Comparison of ENCODE assay signal across 8 cellular contexts in the genomic region with DNA sequence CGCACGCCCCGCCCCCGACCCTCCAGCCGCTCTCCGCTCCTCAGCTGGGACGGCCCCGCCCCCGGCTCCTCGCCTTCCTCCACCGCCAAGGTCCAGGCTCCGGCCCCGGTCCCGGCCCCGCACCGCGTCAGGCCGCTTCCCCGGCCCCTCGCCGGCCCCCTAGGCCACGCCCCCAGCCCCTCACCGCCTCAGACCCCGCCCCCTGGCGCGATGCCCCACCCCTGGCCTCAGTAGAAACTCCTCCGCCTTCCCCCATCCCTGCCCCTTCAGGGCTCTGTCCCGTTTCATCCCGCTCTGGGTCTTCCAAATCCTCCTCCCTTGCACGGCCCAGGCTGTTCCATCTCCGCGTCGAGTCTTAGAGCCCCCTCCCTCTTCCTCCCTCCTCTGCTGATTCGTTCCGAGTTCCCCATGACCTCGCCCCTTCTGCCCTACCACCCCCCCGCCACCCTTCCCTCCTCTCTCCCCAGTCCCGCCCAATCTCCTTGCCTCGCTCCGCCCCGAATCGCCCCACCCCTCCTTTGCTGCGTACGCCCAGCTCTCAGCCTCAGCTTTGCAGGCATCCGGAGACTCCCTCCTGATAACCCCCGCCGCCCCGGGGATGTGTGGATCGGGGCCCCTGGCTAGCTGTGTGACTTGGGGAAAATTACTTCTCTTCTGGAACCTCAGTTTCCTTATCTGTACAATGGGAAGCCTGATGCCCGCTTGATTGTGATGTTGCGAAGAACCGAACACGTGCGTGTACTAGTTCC. TPM values are rescaled to one million over a fixed set of nuclear protein-coding genes. Genes with fewer than 3 reads are reported as not detected.
A peak's percentile ranks its signal among the peaks of the same experiment; 100 is the strongest.
DNase-seq lines count a peak whose midpoint lies in the region; ATAC-seq and TF ChIP-seq lines count a peak whose summit lies in the region.

No MANE protein-coding gene starts in this region.

- TF ChIP-seq CTCF in GM13976 (IDR thresholded peaks at IDR 0.05; ENCODE audit: borderline replicate concordance, control extremely low read depth, extremely low read depth, insufficient read depth, missing control alignments) (no peak), PC-3 (conservative IDR thresholded peaks at IDR 0.05; ENCODE audit: low read depth, low read length) (no peak)

- peak overlapping the region; percentile 45 for H3K27ac ChIP-seq in HUES48 (ENCODE audit: low read depth, low read length)
- H3K27ac ChIP-seq in PC-3 (ENCODE audit: low read length): no peak overlapping the region

- H3K79me2 ChIP-seq in PC-3 (ENCODE audit: low read length): no peaks in the 10 kb centered on the region

- peak overlapping the region; percentile 7; the same call in 1 of the 2 replicates for H3K9ac ChIP-seq in HUES48 (ENCODE audit: low read depth, low read length)
- no peak overlapping the region; the same call in 1 of the 2 replicates for H3K9ac ChIP-seq in PC-3 (ENCODE audit: low read length)

- peak overlapping the region; percentile 91 for H2AFZ ChIP-seq in PC-3 (ENCODE audit: low read length)

- H3K27me3 ChIP-seq in HUES48 (ENCODE audit: control insufficient read depth, insufficient read depth, low read length) (peaks cover 14% of the 10 kb centered on the region), PC-3 (ENCODE audit: low read length) (no peaks in the 10 kb centered on the region)

- H3K4me2 ChIP-seq in PC-3 (ENCODE audit: low read length): peak overlapping the region; percentile 94

- intact Hi-C loops in PC-3 (cut with micrococcal nuclease): loop anchor here (2.0 kb wide), 1 partner anchor 62 kb away; no protein-coding TSS in a partner anchor

- peak overlapping the region; percentile 84 for H3K4me3 ChIP-seq in HUES48 (ENCODE audit: low read depth, low read length)
- peak overlapping the region; percentile 76 for H3K4me3 ChIP-seq in PC-3 (ENCODE audit: low read length)

- H3K9me2 ChIP-seq in PC-3 (replicated peaks; ENCODE audit: low read length): no peaks in the 10 kb centered on the region

- CTCF ChIA-PET in PC-3 (lab: Charles Lee): interaction anchor here (0.6 to 1.5 kb wide), 5 partner anchors 13 to 135 kb away, joined by 3 to 18 read pairs (median 4); no protein-coding TSS in a partner anchor

- DNase-seq in GM13976 (ENCODE audit: low spot score) (peak; percentile 93), PC-3 (peak; percentile 82), activated T-helper 1 cell treated with Interleukin-2 at 50 U/mL for 16 hours (ENCODE audit: low read depth) (peak; percentile 85), fibroblast of gingiva (ENCODE audit: low read depth) (peak; percentile 92), myocyte (ENCODE audit: low read depth) (peak; percentile 92)
- peak; percentile 85 for DNase-seq in stimulated activated CD8-positive, alpha-beta memory T cell treated with anti-CD3 and anti-CD28 coated beads, Interleukin-7, amount 100 ng/mL, for 24 hours (ENCODE audit: low read depth)

- H3K4me1 ChIP-seq in HUES48 (ENCODE audit: control insufficient read depth, insufficient read depth, low read length) (peaks cover 11% of the 10 kb centered on the region), PC-3 (ENCODE audit: insufficient read depth, low read length) (peaks cover 12% of the 10 kb centered on the region)

- no TSS peak for BruUV-seq in PC-3 (replicated peaks; lab: Mats Ljungman, UMichigan)

- no peaks in the 10 kb centered on the region; the same call in 1 of the 2 replicates for H3K36me3 ChIP-seq in HUES48 (ENCODE audit: control insufficient read depth, insufficient read depth, low read length)
- no peaks in the 10 kb centered on the region for H3K36me3 ChIP-seq in PC-3 (ENCODE audit: low read depth, low read length)

- H3K9me3 ChIP-seq in HUES48 (ENCODE audit: control insufficient read depth, insufficient read depth, low read length) (no peaks in the 10 kb centered on the region), PC-3 (ENCODE audit: low read length) (no peaks in the 10 kb centered on the region)

- POLR2A ChIA-PET in PC-3 (lab: Charles Lee; ENCODE audit: unreplicated experiment): no interaction called here

- H3F3A ChIP-seq in PC-3 (ENCODE audit: low read length, unreplicated experiment): no peaks in the 10 kb centered on the region

- in situ Hi-C loops in GM13976 (cut with MboI; ENCODE audit: low sequenced_read_pairs, unreplicated experiment): no loop called here

- H4K20me1 ChIP-seq in PC-3 (ENCODE audit: low read length): no peaks in the 10 kb centered on the region

- ATAC-seq in PC-3 (peak; percentile 91), HG03521 (IDR thresholded peaks at IDR 0.05; ENCODE audit: unreplicated experiment) (no peak)

RNA-seq across cellular contexts. Expression of a gene that starts 0.4 kb away (rescaled TPM):
- total RNA-seq in PC-3 (2014; rRNA removed) (12.8 and 17.0 TPM in 2 replicates), myocyte (48.8 and 104 TPM in 2 replicates)
- 26.8 TPM for polyA plus RNA-seq in myocyte (2012)

RNA-seq across cellular contexts. Expression of a gene that starts 46.6 kb away (rescaled TPM):
- total RNA-seq in PC-3 (2014; rRNA removed): 7.0 and 8.3 TPM in 2 replicates
- 0.13 and 0.16 TPM in 2 replicates for total RNA-seq in myocyte
- 0.03 TPM for polyA plus RNA-seq in myocyte (2012)

RNA-seq across cellular contexts. Expression of a gene that starts 59.9 kb away (rescaled TPM):
- total RNA-seq in PC-3 (2014; rRNA removed) (18.7 and 23.6 TPM in 2 replicates), myocyte (6.8 and 9.8 TPM in 2 replicates)
- 3.3 TPM for polyA plus RNA-seq in myocyte (2012)
